11 cellular contexts compared by ENCODE assay signal in genomic region chr4:137530176-137530575, GRCh38. TPM values are rescaled to one million over a fixed set of nuclear protein-coding genes. Genes with fewer than 3 reads are reported as not detected.
DNase-seq lines count a peak whose midpoint lies in the region; ATAC-seq and TF ChIP-seq lines count a peak whose summit lies in the region.
"Had no signal": no experiment of that assay in that cellular context is flagged by ENCODE, and none has a peak within 500 bp of the region (broad histone marks: within the 10 kb centered on the region; RNA-seq: fewer than 3 reads in every experiment).

No MANE protein-coding gene starts in this region.

- CTCF ChIA-PET in activated CD4-positive, alpha-beta memory T cell treated with anti-CD3 and anti-CD28 coated beads for 36 hours (lab: Charles Lee) = no interaction called here
- CTCF ChIA-PET in activated CD4-positive, alpha-beta T cell treated with anti-CD3 and anti-CD28 coated beads, Interleukin-2, amount 10 ng/mL, durations not matched to agents 7 days and 5 days (lab: Charles Lee) = no interaction called here

- H3K4me1 Mint-ChIP-seq in activated CD4-positive, alpha-beta memory T cell treated with anti-CD3 and anti-CD28 coated beads for 36 hours (ENCODE audit: low read depth) = peaks cover 3% of the 10 kb centered on the region
- H3K4me1 Mint-ChIP-seq in activated CD4-positive, alpha-beta T cell treated with anti-CD3 and anti-CD28 coated beads, Interleukin-2, amount 10 ng/mL, durations not matched to agents 7 days and 5 days = peaks cover 2% of the 10 kb centered on the region
- H3K4me1 Mint-ChIP-seq: IgD-negative memory B cell had no signal

- no peak overlapping the region for H3K27ac Mint-ChIP-seq in activated CD4-positive, alpha-beta memory T cell treated with anti-CD3 and anti-CD28 coated beads for 36 hours
- no peak overlapping the region for H3K27ac Mint-ChIP-seq in activated CD4-positive, alpha-beta T cell treated with anti-CD3 and anti-CD28 coated beads, Interleukin-2, amount 10 ng/mL, durations not matched to agents 7 days and 5 days
- H3K27ac Mint-ChIP-seq: IgD-negative memory B cell had no signal

- H3K9me3 ChIP-seq in left lung = no peaks in the 10 kb centered on the region

- no peaks in the 10 kb centered on the region for H3K9me3 Mint-ChIP-seq in activated CD4-positive, alpha-beta memory T cell treated with anti-CD3 and anti-CD28 coated beads for 36 hours
- H3K9me3 Mint-ChIP-seq in activated CD4-positive, alpha-beta T cell treated with anti-CD3 and anti-CD28 coated beads, Interleukin-2, amount 10 ng/mL, durations not matched to agents 7 days and 5 days = no peaks in the 10 kb centered on the region
- H3K9me3 Mint-ChIP-seq: brain had no signal

- H3K4me1 ChIP-seq in left lung = no peaks in the 10 kb centered on the region

- POLR2A ChIA-PET in activated CD4-positive, alpha-beta memory T cell treated with anti-CD3 and anti-CD28 coated beads for 36 hours (lab: Charles Lee) = no interaction called here
- POLR2A ChIA-PET in activated CD4-positive, alpha-beta T cell treated with anti-CD3 and anti-CD28 coated beads, Interleukin-2, amount 10 ng/mL, durations not matched to agents 7 days and 5 days (lab: Charles Lee) = no interaction called here

- H3K27me3 ChIP-seq in H7 (ENCODE audit: control insufficient read depth, insufficient read depth, low read length) = no peaks in the 10 kb centered on the region
- no peaks in the 10 kb centered on the region for H3K27me3 ChIP-seq in left lung

- no peak for TF ChIP-seq CTCF in astrocyte of the cerebellum (IDR thresholded peaks at IDR 0.05; ENCODE audit: low read depth, low read length, missing control alignments)
- no peak for TF ChIP-seq CTCF in left lung (IDR thresholded peaks at IDR 0.05)

- no peaks in the 10 kb centered on the region for H3K27me3 Mint-ChIP-seq in activated CD4-positive, alpha-beta memory T cell treated with anti-CD3 and anti-CD28 coated beads for 36 hours
- no peaks in the 10 kb centered on the region for H3K27me3 Mint-ChIP-seq in activated CD4-positive, alpha-beta T cell treated with anti-CD3 and anti-CD28 coated beads, Interleukin-2, amount 10 ng/mL, durations not matched to agents 7 days and 5 days
- H3K27me3 Mint-ChIP-seq: brain, IgD-negative memory B cell had no signal

- H3K36me3 Mint-ChIP-seq in activated CD4-positive, alpha-beta memory T cell treated with anti-CD3 and anti-CD28 coated beads for 36 hours = no peaks in the 10 kb centered on the region
- no peaks in the 10 kb centered on the region for H3K36me3 Mint-ChIP-seq in activated CD4-positive, alpha-beta T cell treated with anti-CD3 and anti-CD28 coated beads, Interleukin-2, amount 10 ng/mL, durations not matched to agents 7 days and 5 days (ENCODE audit: low read depth)
- H3K36me3 Mint-ChIP-seq: IgD-negative memory B cell had no signal

- no peak overlapping the region for H3K27ac ChIP-seq in left lung

- H3K4me3 Mint-ChIP-seq in activated CD4-positive, alpha-beta memory T cell treated with anti-CD3 and anti-CD28 coated beads for 36 hours = no peak overlapping the region
- H3K4me3 Mint-ChIP-seq in activated CD4-positive, alpha-beta T cell treated with anti-CD3 and anti-CD28 coated beads, Interleukin-2, amount 10 ng/mL, durations not matched to agents 7 days and 5 days = no peak overlapping the region
- H3K4me3 Mint-ChIP-seq: brain, IgD-negative memory B cell had no signal

- ATAC-seq in left lung = no peak
- ATAC-seq in left colon = no peak
- no peak for ATAC-seq in HG03108 (IDR thresholded peaks at IDR 0.05; ENCODE audit: unreplicated experiment)

- intact Hi-C loops in left lung (cut with DNase I) (no loop called here), left colon (cut with DNase I, micrococcal nuclease) (no loop called here)
- intact Hi-C loops in activated CD4-positive, alpha-beta memory T cell treated with anti-CD3 and anti-CD28 coated beads for 36 hours (cut with micrococcal nuclease) = no loop called here

- DNase-seq in H7 (no peak), astrocyte of the cerebellum (ENCODE audit: low read depth) (no peak), left lung (no peak), stromal cell of bone marrow (ENCODE audit: low read depth) (peak; percentile 61), left colon (no peak)
- DNase-seq in activated CD4-positive, alpha-beta memory T cell treated with anti-CD3 and anti-CD28 coated beads for 36 hours = no peak
- DNase-seq in activated CD4-positive, alpha-beta T cell treated with anti-CD3 and anti-CD28 coated beads, Interleukin-2, amount 10 ng/mL, durations not matched to agents 7 days and 5 days = no peak
- DNase-seq: DMS79 had no signal

- in situ Hi-C loops in astrocyte of the cerebellum (cut with HindIII; ENCODE audit: low sequenced_read_pairs) = loop anchor here (10.0 to 25.0 kb wide), 3 partner anchors 225 to 1157 kb away; no protein-coding TSS in a partner anchor

- peaks cover 15% of the 10 kb centered on the region for H3K36me3 ChIP-seq in H7 (replicated peaks; ENCODE audit: control insufficient read depth, insufficient read depth, low read length)
- no peaks in the 10 kb centered on the region for H3K36me3 ChIP-seq in left lung

- H3K4me3 ChIP-seq in H7 (ENCODE audit: insufficient read depth, low read depth, low read length) (peak overlapping the region; percentile 6; the same call in 1 of the 2 replicates), astrocyte of the cerebellum (ENCODE audit: low read depth, low read length) (peak overlapping the region; percentile 80), left lung (peak overlapping the region; percentile 30 to 42)

RNA-seq across cellular contexts. Expression of gene PCDH18, which starts 2.1 kb away (rescaled TPM):
- 26.7 and 35.6 TPM in 2 replicates for total RNA-seq in H7 (2014; rRNA removed; shearing (Covaris generic))
- total RNA-seq in left lung (10 to 100 TPM; 12.1 to 17.3 TPM), left colon (10 to 100 TPM in 1 of 2 donors, 1 to 10 TPM in 1; 3.1 to 11.3 TPM)
- under 1 TPM; 0.07 to 0.12 TPM for total RNA-seq in activated CD4-positive, alpha-beta memory T cell treated with anti-CD3 and anti-CD28 coated beads for 36 hours
- total RNA-seq in activated CD4-positive, alpha-beta T cell treated with anti-CD3 and anti-CD28 coated beads, Interleukin-2, amount 10 ng/mL, durations not matched to agents 7 days and 5 days = under 1 TPM in 1 of 2 experiments, not detected in 1; 0.06 TPM

Comparison
In these comparisons a context has a peak if more than half of its experiments do, and no peak if none do; other contexts are left out.
1. H3K4me3 ChIP-seq: peak in every context shown above with its lines; median percentile 80 in astrocyte of the cerebellum; 36 in left lung; 6 in H7.